Comparison of ENCODE assay signal across 1 cellular context in the genomic region with DNA sequence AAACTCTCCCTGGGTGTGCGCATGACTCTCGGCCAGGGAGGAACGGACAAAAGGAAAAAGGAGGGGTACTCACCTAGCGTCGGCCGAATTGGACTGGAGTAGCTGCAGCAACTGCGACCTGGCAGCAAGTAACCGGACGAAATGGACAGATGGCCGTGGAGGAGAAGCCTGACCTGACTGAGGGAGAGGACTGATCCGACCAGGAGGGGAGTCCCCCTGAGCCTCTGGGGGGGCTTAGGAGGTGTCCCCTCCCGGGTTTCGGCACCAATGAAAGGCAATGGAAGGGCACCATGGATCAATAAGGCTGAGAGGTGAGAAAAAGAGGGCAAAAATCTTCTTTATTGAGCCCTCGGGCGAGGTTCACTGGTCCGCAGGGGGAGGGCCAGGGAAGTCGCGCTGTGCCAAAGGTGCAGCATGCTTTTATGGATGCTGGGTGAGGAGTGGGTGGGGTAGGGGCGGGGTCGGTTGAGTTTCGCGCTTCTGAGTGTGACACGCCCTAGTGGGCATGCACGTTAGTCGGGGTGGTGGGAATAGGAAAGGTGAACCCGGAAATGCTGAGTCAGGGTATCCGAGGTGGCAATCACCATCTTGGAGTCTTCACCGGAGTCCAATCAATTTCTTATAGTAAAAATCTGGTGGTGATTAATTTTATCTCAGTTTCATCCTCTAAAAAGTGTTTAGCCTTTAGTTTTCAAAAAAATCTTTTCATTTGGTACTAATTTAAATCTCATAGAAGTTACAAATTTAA.
TF ChIP-seq lines count a peak whose summit lies in the region.

No MANE protein-coding gene starts in this region.

TF ChIP-seq in K562, 482 proteins besides CTCF, POLR2A, EP300 and RAD21 (continued from another document and continues in another):
- TF ChIP-seq, protein P1, sequence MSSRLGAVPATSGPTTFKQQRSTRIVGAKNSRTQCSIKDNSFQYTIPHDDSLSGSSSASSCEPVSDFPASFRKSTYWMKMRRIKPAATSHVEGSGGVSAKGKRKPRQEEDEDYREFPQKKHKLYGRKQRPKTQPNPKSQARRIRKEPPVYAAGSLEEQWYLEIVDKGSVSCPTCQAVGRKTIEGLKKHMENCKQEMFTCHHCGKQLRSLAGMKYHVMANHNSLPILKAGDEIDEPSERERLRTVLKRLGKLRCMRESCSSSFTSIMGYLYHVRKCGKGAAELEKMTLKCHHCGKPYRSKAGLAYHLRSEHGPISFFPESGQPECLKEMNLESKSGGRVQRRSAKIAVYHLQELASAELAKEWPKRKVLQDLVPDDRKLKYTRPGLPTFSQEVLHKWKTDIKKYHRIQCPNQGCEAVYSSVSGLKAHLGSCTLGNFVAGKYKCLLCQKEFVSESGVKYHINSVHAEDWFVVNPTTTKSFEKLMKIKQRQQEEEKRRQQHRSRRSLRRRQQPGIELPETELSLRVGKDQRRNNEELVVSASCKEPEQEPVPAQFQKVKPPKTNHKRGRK (tag; IDR thresholded peaks at IDR 0.05) = no peak
- TF ChIP-seq PTTG1 (tag; IDR thresholded peaks at IDR 0.05; ENCODE audit: low read depth) (no peak), TEAD1 (CRISPR knock-in tag; IDR thresholded peaks at IDR 0.05) (peak in 1 of 2 experiments; percentile 29; a peak in 1 of 4 replicates), HMGN3 (IDR thresholded peaks at IDR 0.05; ENCODE audit: borderline replicate concordance, extremely low read depth, insufficient read length, low read depth, low read length) (no peak), PTBP1 (IDR thresholded peaks at IDR 0.05; ENCODE audit: low read depth, low read length) (peak; percentile 66), ZNF316 (IDR thresholded peaks at IDR 0.05) (peak; percentile 100), ZSCAN32 (CRISPR knock-in tag; IDR thresholded peaks at IDR 0.05) (0 out of 2 replicates have a peak, but pooled peaks have one; percentile 14), GTF2E2 (tag; IDR thresholded peaks at IDR 0.05) (peak; percentile 97), ZBED1 (IDR thresholded peaks at IDR 0.05) (peak; percentile 76; the same call in 1 of the 2 replicates), OTX1 (CRISPR knock-in tag; IDR thresholded peaks at IDR 0.05) (peak; percentile 92), ZNF507 (tag; conservative IDR thresholded peaks at IDR 0.05) (no peak), ELF4 (CRISPR knock-in tag; IDR thresholded peaks at IDR 0.05) (no peak), HDGF (IDR thresholded peaks at IDR 0.05) (no peak), CBX5 (IDR thresholded peaks at IDR 0.05; ENCODE audit: borderline replicate concordance, low read depth) (0 out of 2 replicates have a peak, but pooled peaks have one; percentile 12), MEF2D (tag; conservative IDR thresholded peaks at IDR 0.05; ENCODE audit: low read depth) (no peak), EHMT2 (IDR thresholded peaks at IDR 0.05) (no peak)
- TF ChIP-seq, protein P2, sequence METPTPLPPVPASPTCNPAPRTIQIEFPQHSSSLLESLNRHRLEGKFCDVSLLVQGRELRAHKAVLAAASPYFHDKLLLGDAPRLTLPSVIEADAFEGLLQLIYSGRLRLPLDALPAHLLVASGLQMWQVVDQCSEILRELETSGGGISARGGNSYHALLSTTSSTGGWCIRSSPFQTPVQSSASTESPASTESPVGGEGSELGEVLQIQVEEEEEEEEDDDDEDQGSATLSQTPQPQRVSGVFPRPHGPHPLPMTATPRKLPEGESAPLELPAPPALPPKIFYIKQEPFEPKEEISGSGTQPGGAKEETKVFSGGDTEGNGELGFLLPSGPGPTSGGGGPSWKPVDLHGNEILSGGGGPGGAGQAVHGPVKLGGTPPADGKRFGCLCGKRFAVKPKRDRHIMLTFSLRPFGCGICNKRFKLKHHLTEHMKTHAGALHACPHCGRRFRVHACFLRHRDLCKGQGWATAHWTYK (CRISPR knock-in tag; IDR thresholded peaks at IDR 0.05) = peak; percentile 70; the same call in 1 of the 2 replicates
- TF ChIP-seq, protein P3, sequence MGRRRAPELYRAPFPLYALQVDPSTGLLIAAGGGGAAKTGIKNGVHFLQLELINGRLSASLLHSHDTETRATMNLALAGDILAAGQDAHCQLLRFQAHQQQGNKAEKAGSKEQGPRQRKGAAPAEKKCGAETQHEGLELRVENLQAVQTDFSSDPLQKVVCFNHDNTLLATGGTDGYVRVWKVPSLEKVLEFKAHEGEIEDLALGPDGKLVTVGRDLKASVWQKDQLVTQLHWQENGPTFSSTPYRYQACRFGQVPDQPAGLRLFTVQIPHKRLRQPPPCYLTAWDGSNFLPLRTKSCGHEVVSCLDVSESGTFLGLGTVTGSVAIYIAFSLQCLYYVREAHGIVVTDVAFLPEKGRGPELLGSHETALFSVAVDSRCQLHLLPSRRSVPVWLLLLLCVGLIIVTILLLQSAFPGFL (CRISPR knock-in tag; IDR thresholded peaks at IDR 0.05) = peak; percentile 78; the same call in 1 of the 2 replicates
- TF ChIP-seq, protein P4, sequence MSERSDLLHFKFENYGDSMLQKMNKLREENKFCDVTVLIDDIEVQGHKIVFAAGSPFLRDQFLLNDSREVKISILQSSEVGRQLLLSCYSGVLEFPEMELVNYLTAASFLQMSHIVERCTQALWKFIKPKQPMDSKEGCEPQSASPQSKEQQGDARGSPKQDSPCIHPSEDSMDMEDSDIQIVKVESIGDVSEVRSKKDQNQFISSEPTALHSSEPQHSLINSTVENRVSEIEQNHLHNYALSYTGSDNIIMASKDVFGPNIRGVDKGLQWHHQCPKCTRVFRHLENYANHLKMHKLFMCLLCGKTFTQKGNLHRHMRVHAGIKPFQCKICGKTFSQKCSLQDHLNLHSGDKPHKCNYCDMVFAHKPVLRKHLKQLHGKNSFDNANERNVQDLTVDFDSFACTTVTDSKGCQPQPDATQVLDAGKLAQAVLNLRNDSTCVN (CRISPR knock-in tag; IDR thresholded peaks at IDR 0.05) = peak; percentile 77; the same call in 1 of the 2 replicates
- TF ChIP-seq, protein P5, sequence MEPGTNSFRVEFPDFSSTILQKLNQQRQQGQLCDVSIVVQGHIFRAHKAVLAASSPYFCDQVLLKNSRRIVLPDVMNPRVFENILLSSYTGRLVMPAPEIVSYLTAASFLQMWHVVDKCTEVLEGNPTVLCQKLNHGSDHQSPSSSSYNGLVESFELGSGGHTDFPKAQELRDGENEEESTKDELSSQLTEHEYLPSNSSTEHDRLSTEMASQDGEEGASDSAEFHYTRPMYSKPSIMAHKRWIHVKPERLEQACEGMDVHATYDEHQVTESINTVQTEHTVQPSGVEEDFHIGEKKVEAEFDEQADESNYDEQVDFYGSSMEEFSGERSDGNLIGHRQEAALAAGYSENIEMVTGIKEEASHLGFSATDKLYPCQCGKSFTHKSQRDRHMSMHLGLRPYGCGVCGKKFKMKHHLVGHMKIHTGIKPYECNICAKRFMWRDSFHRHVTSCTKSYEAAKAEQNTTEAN (CRISPR knock-in tag; IDR thresholded peaks at IDR 0.05) = no peak
- TF ChIP-seq, protein P6, sequence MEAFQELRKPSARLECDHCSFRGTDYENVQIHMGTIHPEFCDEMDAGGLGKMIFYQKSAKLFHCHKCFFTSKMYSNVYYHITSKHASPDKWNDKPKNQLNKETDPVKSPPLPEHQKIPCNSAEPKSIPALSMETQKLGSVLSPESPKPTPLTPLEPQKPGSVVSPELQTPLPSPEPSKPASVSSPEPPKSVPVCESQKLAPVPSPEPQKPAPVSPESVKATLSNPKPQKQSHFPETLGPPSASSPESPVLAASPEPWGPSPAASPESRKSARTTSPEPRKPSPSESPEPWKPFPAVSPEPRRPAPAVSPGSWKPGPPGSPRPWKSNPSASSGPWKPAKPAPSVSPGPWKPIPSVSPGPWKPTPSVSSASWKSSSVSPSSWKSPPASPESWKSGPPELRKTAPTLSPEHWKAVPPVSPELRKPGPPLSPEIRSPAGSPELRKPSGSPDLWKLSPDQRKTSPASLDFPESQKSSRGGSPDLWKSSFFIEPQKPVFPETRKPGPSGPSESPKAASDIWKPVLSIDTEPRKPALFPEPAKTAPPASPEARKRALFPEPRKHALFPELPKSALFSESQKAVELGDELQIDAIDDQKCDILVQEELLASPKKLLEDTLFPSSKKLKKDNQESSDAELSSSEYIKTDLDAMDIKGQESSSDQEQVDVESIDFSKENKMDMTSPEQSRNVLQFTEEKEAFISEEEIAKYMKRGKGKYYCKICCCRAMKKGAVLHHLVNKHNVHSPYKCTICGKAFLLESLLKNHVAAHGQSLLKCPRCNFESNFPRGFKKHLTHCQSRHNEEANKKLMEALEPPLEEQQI (IDR thresholded peaks at IDR 0.05) = 0 out of 2 replicates have a peak, but pooled peaks have one; percentile 65
- TF ChIP-seq, protein P7, sequence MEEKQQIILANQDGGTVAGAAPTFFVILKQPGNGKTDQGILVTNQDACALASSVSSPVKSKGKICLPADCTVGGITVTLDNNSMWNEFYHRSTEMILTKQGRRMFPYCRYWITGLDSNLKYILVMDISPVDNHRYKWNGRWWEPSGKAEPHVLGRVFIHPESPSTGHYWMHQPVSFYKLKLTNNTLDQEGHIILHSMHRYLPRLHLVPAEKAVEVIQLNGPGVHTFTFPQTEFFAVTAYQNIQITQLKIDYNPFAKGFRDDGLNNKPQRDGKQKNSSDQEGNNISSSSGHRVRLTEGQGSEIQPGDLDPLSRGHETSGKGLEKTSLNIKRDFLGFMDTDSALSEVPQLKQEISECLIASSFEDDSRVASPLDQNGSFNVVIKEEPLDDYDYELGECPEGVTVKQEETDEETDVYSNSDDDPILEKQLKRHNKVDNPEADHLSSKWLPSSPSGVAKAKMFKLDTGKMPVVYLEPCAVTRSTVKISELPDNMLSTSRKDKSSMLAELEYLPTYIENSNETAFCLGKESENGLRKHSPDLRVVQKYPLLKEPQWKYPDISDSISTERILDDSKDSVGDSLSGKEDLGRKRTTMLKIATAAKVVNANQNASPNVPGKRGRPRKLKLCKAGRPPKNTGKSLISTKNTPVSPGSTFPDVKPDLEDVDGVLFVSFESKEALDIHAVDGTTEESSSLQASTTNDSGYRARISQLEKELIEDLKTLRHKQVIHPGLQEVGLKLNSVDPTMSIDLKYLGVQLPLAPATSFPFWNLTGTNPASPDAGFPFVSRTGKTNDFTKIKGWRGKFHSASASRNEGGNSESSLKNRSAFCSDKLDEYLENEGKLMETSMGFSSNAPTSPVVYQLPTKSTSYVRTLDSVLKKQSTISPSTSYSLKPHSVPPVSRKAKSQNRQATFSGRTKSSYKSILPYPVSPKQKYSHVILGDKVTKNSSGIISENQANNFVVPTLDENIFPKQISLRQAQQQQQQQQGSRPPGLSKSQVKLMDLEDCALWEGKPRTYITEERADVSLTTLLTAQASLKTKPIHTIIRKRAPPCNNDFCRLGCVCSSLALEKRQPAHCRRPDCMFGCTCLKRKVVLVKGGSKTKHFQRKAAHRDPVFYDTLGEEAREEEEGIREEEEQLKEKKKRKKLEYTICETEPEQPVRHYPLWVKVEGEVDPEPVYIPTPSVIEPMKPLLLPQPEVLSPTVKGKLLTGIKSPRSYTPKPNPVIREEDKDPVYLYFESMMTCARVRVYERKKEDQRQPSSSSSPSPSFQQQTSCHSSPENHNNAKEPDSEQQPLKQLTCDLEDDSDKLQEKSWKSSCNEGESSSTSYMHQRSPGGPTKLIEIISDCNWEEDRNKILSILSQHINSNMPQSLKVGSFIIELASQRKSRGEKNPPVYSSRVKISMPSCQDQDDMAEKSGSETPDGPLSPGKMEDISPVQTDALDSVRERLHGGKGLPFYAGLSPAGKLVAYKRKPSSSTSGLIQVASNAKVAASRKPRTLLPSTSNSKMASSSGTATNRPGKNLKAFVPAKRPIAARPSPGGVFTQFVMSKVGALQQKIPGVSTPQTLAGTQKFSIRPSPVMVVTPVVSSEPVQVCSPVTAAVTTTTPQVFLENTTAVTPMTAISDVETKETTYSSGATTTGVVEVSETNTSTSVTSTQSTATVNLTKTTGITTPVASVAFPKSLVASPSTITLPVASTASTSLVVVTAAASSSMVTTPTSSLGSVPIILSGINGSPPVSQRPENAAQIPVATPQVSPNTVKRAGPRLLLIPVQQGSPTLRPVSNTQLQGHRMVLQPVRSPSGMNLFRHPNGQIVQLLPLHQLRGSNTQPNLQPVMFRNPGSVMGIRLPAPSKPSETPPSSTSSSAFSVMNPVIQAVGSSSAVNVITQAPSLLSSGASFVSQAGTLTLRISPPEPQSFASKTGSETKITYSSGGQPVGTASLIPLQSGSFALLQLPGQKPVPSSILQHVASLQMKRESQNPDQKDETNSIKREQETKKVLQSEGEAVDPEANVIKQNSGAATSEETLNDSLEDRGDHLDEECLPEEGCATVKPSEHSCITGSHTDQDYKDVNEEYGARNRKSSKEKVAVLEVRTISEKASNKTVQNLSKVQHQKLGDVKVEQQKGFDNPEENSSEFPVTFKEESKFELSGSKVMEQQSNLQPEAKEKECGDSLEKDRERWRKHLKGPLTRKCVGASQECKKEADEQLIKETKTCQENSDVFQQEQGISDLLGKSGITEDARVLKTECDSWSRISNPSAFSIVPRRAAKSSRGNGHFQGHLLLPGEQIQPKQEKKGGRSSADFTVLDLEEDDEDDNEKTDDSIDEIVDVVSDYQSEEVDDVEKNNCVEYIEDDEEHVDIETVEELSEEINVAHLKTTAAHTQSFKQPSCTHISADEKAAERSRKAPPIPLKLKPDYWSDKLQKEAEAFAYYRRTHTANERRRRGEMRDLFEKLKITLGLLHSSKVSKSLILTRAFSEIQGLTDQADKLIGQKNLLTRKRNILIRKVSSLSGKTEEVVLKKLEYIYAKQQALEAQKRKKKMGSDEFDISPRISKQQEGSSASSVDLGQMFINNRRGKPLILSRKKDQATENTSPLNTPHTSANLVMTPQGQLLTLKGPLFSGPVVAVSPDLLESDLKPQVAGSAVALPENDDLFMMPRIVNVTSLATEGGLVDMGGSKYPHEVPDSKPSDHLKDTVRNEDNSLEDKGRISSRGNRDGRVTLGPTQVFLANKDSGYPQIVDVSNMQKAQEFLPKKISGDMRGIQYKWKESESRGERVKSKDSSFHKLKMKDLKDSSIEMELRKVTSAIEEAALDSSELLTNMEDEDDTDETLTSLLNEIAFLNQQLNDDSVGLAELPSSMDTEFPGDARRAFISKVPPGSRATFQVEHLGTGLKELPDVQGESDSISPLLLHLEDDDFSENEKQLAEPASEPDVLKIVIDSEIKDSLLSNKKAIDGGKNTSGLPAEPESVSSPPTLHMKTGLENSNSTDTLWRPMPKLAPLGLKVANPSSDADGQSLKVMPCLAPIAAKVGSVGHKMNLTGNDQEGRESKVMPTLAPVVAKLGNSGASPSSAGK (IDR thresholded peaks at IDR 0.05) = peak; percentile 60
- TF ChIP-seq, protein P8, sequence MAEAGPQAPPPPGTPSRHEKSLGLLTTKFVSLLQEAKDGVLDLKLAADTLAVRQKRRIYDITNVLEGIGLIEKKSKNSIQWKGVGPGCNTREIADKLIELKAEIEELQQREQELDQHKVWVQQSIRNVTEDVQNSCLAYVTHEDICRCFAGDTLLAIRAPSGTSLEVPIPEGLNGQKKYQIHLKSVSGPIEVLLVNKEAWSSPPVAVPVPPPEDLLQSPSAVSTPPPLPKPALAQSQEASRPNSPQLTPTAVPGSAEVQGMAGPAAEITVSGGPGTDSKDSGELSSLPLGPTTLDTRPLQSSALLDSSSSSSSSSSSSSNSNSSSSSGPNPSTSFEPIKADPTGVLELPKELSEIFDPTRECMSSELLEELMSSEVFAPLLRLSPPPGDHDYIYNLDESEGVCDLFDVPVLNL (CRISPR knock-in tag; IDR thresholded peaks at IDR 0.05; ENCODE audit: low read depth) = no peak; the same call in 1 of the 2 replicates
- TF ChIP-seq, protein P9, sequence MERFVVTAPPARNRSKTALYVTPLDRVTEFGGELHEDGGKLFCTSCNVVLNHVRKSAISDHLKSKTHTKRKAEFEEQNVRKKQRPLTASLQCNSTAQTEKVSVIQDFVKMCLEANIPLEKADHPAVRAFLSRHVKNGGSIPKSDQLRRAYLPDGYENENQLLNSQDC (CRISPR knock-in tag; IDR thresholded peaks at IDR 0.05) = no peak
- TF ChIP-seq, protein P10, sequence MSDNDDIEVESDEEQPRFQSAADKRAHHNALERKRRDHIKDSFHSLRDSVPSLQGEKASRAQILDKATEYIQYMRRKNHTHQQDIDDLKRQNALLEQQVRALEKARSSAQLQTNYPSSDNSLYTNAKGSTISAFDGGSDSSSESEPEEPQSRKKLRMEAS (CRISPR knock-in tag; IDR thresholded peaks at IDR 0.05) = peak; percentile 11; the same call in 1 of the 2 replicates
